ENCODE assay signal across 1 cellular context in the genomic region with DNA sequence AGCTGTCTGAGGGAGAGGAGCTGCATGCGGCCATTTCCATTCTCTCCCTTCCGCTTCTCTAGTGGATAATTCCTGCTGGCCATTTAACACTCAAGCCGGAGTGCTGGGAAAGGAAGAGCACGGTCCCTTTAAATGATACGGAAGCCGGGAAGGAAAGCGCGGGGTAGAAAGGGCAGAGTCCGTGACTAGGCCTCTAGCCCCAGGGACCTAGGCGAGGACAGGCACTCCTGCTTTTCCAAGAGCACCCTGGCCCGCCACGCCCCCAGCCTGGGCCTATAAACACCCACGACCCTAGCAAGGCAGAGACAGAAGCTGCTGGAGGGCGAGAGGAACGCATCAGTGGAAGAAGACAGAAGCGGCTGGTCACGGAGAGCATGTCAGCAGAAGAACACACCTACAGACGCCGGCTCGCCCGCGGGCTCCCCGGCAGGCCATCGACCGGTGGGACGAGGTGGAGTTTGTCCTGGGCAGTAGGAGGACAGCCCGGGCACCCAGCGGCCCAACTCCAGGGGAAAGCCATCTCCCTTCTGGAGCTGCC.
TF ChIP-seq lines count a peak whose summit lies in the region.

No MANE protein-coding gene starts in this region.

TF ChIP-seq in liver, 16 proteins besides CTCF, POLR2A, EP300 and RAD21 (continued from another document):
- TF ChIP-seq, protein P1, sequence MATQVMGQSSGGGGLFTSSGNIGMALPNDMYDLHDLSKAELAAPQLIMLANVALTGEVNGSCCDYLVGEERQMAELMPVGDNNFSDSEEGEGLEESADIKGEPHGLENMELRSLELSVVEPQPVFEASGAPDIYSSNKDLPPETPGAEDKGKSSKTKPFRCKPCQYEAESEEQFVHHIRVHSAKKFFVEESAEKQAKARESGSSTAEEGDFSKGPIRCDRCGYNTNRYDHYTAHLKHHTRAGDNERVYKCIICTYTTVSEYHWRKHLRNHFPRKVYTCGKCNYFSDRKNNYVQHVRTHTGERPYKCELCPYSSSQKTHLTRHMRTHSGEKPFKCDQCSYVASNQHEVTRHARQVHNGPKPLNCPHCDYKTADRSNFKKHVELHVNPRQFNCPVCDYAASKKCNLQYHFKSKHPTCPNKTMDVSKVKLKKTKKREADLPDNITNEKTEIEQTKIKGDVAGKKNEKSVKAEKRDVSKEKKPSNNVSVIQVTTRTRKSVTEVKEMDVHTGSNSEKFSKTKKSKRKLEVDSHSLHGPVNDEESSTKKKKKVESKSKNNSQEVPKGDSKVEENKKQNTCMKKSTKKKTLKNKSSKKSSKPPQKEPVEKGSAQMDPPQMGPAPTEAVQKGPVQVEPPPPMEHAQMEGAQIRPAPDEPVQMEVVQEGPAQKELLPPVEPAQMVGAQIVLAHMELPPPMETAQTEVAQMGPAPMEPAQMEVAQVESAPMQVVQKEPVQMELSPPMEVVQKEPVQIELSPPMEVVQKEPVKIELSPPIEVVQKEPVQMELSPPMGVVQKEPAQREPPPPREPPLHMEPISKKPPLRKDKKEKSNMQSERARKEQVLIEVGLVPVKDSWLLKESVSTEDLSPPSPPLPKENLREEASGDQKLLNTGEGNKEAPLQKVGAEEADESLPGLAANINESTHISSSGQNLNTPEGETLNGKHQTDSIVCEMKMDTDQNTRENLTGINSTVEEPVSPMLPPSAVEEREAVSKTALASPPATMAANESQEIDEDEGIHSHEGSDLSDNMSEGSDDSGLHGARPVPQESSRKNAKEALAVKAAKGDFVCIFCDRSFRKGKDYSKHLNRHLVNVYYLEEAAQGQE (IDR thresholded peaks at IDR 0.05) = no peak
- TF ChIP-seq HNF4A (conservative IDR thresholded peaks at IDR 0.05) (peak in 1 of 2 donors; percentile 49), FOXA1 (IDR thresholded peaks at IDR 0.05) (no peak), RXRA (IDR thresholded peaks at IDR 0.05) (peak in 1 of 2 donors; percentile 18), EGR1 (IDR thresholded peaks at IDR 0.05; ENCODE audit: low read depth in 2 of 2) (no peak), JUND (IDR thresholded peaks at IDR 0.05) (no peak), NR2F2 (IDR thresholded peaks at IDR 0.05) (no peak), HNF4G (IDR thresholded peaks at IDR 0.05) (no peak), SP1 (IDR thresholded peaks at IDR 0.05) (no peak)
- TF ChIP-seq, protein P2, sequence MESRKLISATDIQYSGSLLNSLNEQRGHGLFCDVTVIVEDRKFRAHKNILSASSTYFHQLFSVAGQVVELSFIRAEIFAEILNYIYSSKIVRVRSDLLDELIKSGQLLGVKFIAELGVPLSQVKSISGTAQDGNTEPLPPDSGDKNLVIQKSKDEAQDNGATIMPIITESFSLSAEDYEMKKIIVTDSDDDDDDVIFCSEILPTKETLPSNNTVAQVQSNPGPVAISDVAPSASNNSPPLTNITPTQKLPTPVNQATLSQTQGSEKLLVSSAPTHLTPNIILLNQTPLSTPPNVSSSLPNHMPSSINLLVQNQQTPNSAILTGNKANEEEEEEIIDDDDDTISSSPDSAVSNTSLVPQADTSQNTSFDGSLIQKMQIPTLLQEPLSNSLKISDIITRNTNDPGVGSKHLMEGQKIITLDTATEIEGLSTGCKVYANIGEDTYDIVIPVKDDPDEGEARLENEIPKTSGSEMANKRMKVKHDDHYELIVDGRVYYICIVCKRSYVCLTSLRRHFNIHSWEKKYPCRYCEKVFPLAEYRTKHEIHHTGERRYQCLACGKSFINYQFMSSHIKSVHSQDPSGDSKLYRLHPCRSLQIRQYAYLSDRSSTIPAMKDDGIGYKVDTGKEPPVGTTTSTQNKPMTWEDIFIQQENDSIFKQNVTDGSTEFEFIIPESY (IDR thresholded peaks at IDR 0.05) = no peak
- TF ChIP-seq, protein P3, sequence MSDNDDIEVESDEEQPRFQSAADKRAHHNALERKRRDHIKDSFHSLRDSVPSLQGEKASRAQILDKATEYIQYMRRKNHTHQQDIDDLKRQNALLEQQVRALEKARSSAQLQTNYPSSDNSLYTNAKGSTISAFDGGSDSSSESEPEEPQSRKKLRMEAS (IDR thresholded peaks at IDR 0.05) = peak; percentile 12
TF ChIP-seq in liver: peak in this region for 4.
